ENCODE assay signal across 20 cellular contexts in genomic region chr15:27339138-27339537, GRCh38.
DNase-seq lines count a peak whose midpoint lies in the region; ATAC-seq and TF ChIP-seq lines count a peak whose summit lies in the region.
"Had no signal": no experiment of that assay in that cellular context is flagged by ENCODE, and none has a peak within 500 bp of the region (broad histone marks: within the 10 kb centered on the region; RNA-seq: fewer than 3 reads in every experiment).

No MANE protein-coding gene starts in this region.

- H3K27me3 ChIP-seq in BE2C = no peaks in the 10 kb centered on the region
- H3K27me3 ChIP-seq in GM23338 (ENCODE audit: insufficient read depth) = no peaks in the 10 kb centered on the region
- H3K27me3 ChIP-seq in esophagus muscularis mucosa = no peaks in the 10 kb centered on the region
- H3K27me3 ChIP-seq: BLaER1 treated with 17β-estradiol and CSF1 and Interleukin-3, amounts not matched to agents 10 nM and 100 nM had no signal

- 79% methylated on average over 5 of the region's 5 CpGs for WGBS in esophagus muscularis mucosa

- DNase-seq in BE2C (no peak), GM23338 (ENCODE audit: low spot score) (peak; percentile 46), SW480 (ENCODE audit: low spot score) (peak; percentile 1), esophagus muscularis mucosa (ENCODE audit: extremely low spot score) (peak; percentile 88), ureter (ENCODE audit: low spot score) (no peak), MV-4-11 (lab: John Stamatoyannopoulos, UW) (no peak)
- DNase-seq in activated naive CD8-positive, alpha-beta T cell treated with anti-CD3 and anti-CD28 coated beads, Interleukin-2, amount 50 U/mL, for 24 hours = no peak
- DNase-seq: CD8-positive, alpha-beta T cell; GDM1; MM.1S; NCI-H1092; NCI-H1436; NCI-H2029; NCI-H2171 treated with DMSO at 0.1 percent for 48 hours; NCI-H524 treated with DMSO at 0.1 percent for 48 hours; SHP77 treated with DMSO at 0.1 percent for 48 hours; SK-N-SH; T-cell had no signal

- H3K27me3 Mint-ChIP-seq in GM23338 (ENCODE audit: insufficient read depth, low read depth, poor library complexity) = peaks cover 3% of the 10 kb centered on the region
- no peaks in the 10 kb centered on the region for H3K27me3 Mint-ChIP-seq in activated naive CD8-positive, alpha-beta T cell treated with anti-CD3 and anti-CD28 coated beads, Interleukin-2, amount 50 U/mL, for 24 hours
- H3K27me3 Mint-ChIP-seq: T-cell had no signal

- H3K4me2 ChIP-seq in GM23338 = no peak overlapping the region
- H3K4me2 ChIP-seq: BLaER1 treated with 17β-estradiol and CSF1 and Interleukin-3, amounts not matched to agents 10 nM and 100 nM; SK-N-SH had no signal

- no peak for TF ChIP-seq EP300 in esophagus muscularis mucosa (IDR thresholded peaks at IDR 0.05)

- H3K27ac Mint-ChIP-seq in GM23338 = no peak overlapping the region
- no peak overlapping the region for H3K27ac Mint-ChIP-seq in activated naive CD8-positive, alpha-beta T cell treated with anti-CD3 and anti-CD28 coated beads, Interleukin-2, amount 50 U/mL, for 24 hours
- H3K27ac Mint-ChIP-seq: CD8-positive, alpha-beta T cell; T-cell had no signal

- TF ChIP-seq CTCF in BE2C (IDR thresholded peaks at IDR 0.05; ENCODE audit: low read depth, low read length) (peak; percentile 18), GM23338 (conservative IDR thresholded peaks at IDR 0.05; ENCODE audit: low read depth in 2 of 2) (peak in 1 of 2 experiments; percentile 47; a peak in 2 of 4 replicates), esophagus muscularis mucosa (IDR thresholded peaks at IDR 0.05) (no peak)

- no peaks in the 10 kb centered on the region; the same call in 1 of the 3 replicates for H3K9me3 Mint-ChIP-seq in GM23338
- H3K9me3 Mint-ChIP-seq in activated naive CD8-positive, alpha-beta T cell treated with anti-CD3 and anti-CD28 coated beads, Interleukin-2, amount 50 U/mL, for 24 hours = peaks cover 4% of the 10 kb centered on the region

- H3K27ac ChIP-seq in GM23338 (ENCODE audit: low read depth) = no peak overlapping the region
- H3K27ac ChIP-seq in esophagus muscularis mucosa (replicated peaks in 1 of 4) = no peak overlapping the region
- H3K27ac ChIP-seq: BLaER1 treated with 17β-estradiol and CSF1 and Interleukin-3, amounts not matched to agents 10 nM and 100 nM; RWPE1 had no signal

- peak; percentile 41; the same call in 2 of the 3 replicates for ATAC-seq in GM23338
- ATAC-seq in activated naive CD8-positive, alpha-beta T cell treated with anti-CD3 and anti-CD28 coated beads, Interleukin-2, amount 50 U/mL, for 24 hours = no peak
- ATAC-seq: CD8-positive, alpha-beta T cell; T-cell had no signal

- H3K4me3 ChIP-seq in BE2C (ENCODE audit: low read depth, low read length) (no peak overlapping the region), GM23338 (no peak overlapping the region), esophagus muscularis mucosa (no peak overlapping the region)
- H3K4me3 ChIP-seq: BLaER1 treated with 17β-estradiol and CSF1 and Interleukin-3, amounts not matched to agents 10 nM and 100 nM had no signal

- H3F3A ChIP-seq in GM23338 (replicated peaks; ENCODE audit: low read depth) = no peaks in the 10 kb centered on the region

- no peaks in the 10 kb centered on the region for H3K36me3 Mint-ChIP-seq in GM23338 (ENCODE audit: low read depth)
- H3K36me3 Mint-ChIP-seq in activated naive CD8-positive, alpha-beta T cell treated with anti-CD3 and anti-CD28 coated beads, Interleukin-2, amount 50 U/mL, for 24 hours (ENCODE audit: low read depth) = no peaks in the 10 kb centered on the region
- H3K36me3 Mint-ChIP-seq: CD8-positive, alpha-beta T cell; T-cell had no signal

- peaks cover 19% of the 10 kb centered on the region; the same call in 2 of the 3 replicates for H3K4me1 Mint-ChIP-seq in GM23338
- H3K4me1 Mint-ChIP-seq in activated naive CD8-positive, alpha-beta T cell treated with anti-CD3 and anti-CD28 coated beads, Interleukin-2, amount 50 U/mL, for 24 hours = no peaks in the 10 kb centered on the region
- H3K4me1 Mint-ChIP-seq: T-cell had no signal

- no peaks in the 10 kb centered on the region for H3K36me3 ChIP-seq in BE2C
- no peaks in the 10 kb centered on the region for H3K36me3 ChIP-seq in GM23338 (ENCODE audit: insufficient read depth)
- no peaks in the 10 kb centered on the region for H3K36me3 ChIP-seq in esophagus muscularis mucosa
- H3K36me3 ChIP-seq: BLaER1 treated with 17β-estradiol and CSF1 and Interleukin-3, amounts not matched to agents 10 nM and 100 nM had no signal

- H3K9me2 ChIP-seq in GM23338 (ENCODE audit: insufficient read depth) = no peaks in the 10 kb centered on the region
- H3K9me2 ChIP-seq: SK-N-SH had no signal

- H2AFZ ChIP-seq in GM23338 = no peak overlapping the region

- H3K4me1 ChIP-seq in BE2C = peaks cover 5% of the 10 kb centered on the region; the same call in 1 of the 2 replicates
- H3K4me1 ChIP-seq in GM23338 (ENCODE audit: insufficient read depth) = peaks cover 6% of the 10 kb centered on the region; the same call in 1 of the 2 replicates
- H3K4me1 ChIP-seq in esophagus muscularis mucosa = no peaks in the 10 kb centered on the region
- H3K4me1 ChIP-seq: BLaER1 treated with 17β-estradiol and CSF1 and Interleukin-3, amounts not matched to agents 10 nM and 100 nM had no signal

- H3K4me3 Mint-ChIP-seq in GM23338 = no peak overlapping the region
- H3K4me3 Mint-ChIP-seq in activated naive CD8-positive, alpha-beta T cell treated with anti-CD3 and anti-CD28 coated beads, Interleukin-2, amount 50 U/mL, for 24 hours = no peak overlapping the region
- H3K4me3 Mint-ChIP-seq: CD8-positive, alpha-beta T cell; T-cell had no signal

- H4K20me1 ChIP-seq in GM23338 (replicated peaks; ENCODE audit: insufficient read depth) = no peaks in the 10 kb centered on the region
- H4K20me1 ChIP-seq: BLaER1 treated with 17β-estradiol and CSF1 and Interleukin-3, amounts not matched to agents 10 nM and 100 nM had no signal

- no peaks in the 10 kb centered on the region for H3K9me3 ChIP-seq in BE2C
- H3K9me3 ChIP-seq in esophagus muscularis mucosa = no peaks in the 10 kb centered on the region
- H3K9me3 ChIP-seq: BLaER1 treated with 17β-estradiol and CSF1 and Interleukin-3, amounts not matched to agents 10 nM and 100 nM; SK-N-SH had no signal

- H3K79me2 ChIP-seq in GM23338 (replicated peaks; ENCODE audit: insufficient read depth) = no peaks in the 10 kb centered on the region

- intact Hi-C loops in esophagus muscularis mucosa (cut with DNase I) = no loop called here

- TF ChIP-seq POLR2A in esophagus muscularis mucosa (IDR thresholded peaks at IDR 0.05; ENCODE audit: low read depth) = no peak

TF ChIP-seq in GM23338, 12 proteins besides CTCF, POLR2A, EP300 and RAD21 (continues in another document):
- TF ChIP-seq ZNF114 (CRISPR knock-in tag; IDR thresholded peaks at IDR 0.05) (no peak), CREB1 (CRISPR knock-in tag; IDR thresholded peaks at IDR 0.05; ENCODE audit: low read depth) (no peak), JUNB (IDR thresholded peaks at IDR 0.05; ENCODE audit: unreplicated experiment) (no peak), POLR2AphosphoS5 (IDR thresholded peaks at IDR 0.05; ENCODE audit: low read depth) (no peak), EZH2 (IDR thresholded peaks at IDR 0.05; ENCODE audit: low read depth, unreplicated experiment) (no peak), STAT1 (IDR thresholded peaks at IDR 0.05; ENCODE audit: unreplicated experiment) (no peak), ZNF331 (CRISPR knock-in tag; IDR thresholded peaks at IDR 0.05; ENCODE audit: low read depth) (no peak), EZH2phosphoT487 (IDR thresholded peaks at IDR 0.05; ENCODE audit: unreplicated experiment) (no peak)

Comparison
In these comparisons a context has a peak if more than half of its experiments do, and no peak if none do; other contexts are left out.
1. DNase-seq: peak in GM23338 (single experiment), SW480 (single experiment) and esophagus muscularis mucosa (single experiment); none in BE2C (single experiment), ureter (single experiment), activated naive CD8-positive, alpha-beta T cell treated with anti-CD3 and anti-CD28 coated beads, Interleukin-2, amount 50 U/mL, for 24 hours (single experiment) and MV-4-11 (single experiment).